2 cellular contexts compared by ENCODE assay signal in genomic region chr3:8436667-8437287, GRCh38.
A peak's percentile ranks its signal among the peaks of the same experiment; 100 is the strongest.
TF ChIP-seq lines count a peak whose summit lies in the region.

No MANE protein-coding gene starts in this region.

TF ChIP-seq in liver, 16 proteins besides CTCF, POLR2A, EP300 and RAD21:
- TF ChIP-seq TAF1 (conservative IDR thresholded peaks at IDR 0.05) = no peak
- peak; percentile 86 for TF ChIP-seq NR2F2 (IDR thresholded peaks at IDR 0.05)
- peak; percentile 67 for TF ChIP-seq SP1 (IDR thresholded peaks at IDR 0.05)
- TF ChIP-seq RXRA (IDR thresholded peaks at IDR 0.05) = peak; percentile 38 to 49
- TF ChIP-seq ZBTB33 (IDR thresholded peaks at IDR 0.05) = no peak
- no peak for TF ChIP-seq ATF3 (IDR thresholded peaks at IDR 0.05)
- no peak for TF ChIP-seq MAX (IDR thresholded peaks at IDR 0.05)
- no peak for TF ChIP-seq YY1 (IDR thresholded peaks at IDR 0.05)
- no peak for TF ChIP-seq GABPA (IDR thresholded peaks at IDR 0.05 in 1 of 2, conservative IDR thresholded peaks at IDR 0.05 in 1 of 2)
- TF ChIP-seq FOXA1 (IDR thresholded peaks at IDR 0.05) = no peak
- no peak for TF ChIP-seq EGR1 (IDR thresholded peaks at IDR 0.05; ENCODE audit: low read depth in 2 of 2)
- TF ChIP-seq JUND (IDR thresholded peaks at IDR 0.05) = no peak

TF ChIP-seq in HepG2, 621 proteins besides CTCF, POLR2A, EP300 and RAD21:
- TF ChIP-seq ONECUT2 (CRISPR knock-in tag; IDR thresholded peaks at IDR 0.05) = no peak
- TF ChIP-seq HMGXB3 (CRISPR knock-in tag; IDR thresholded peaks at IDR 0.05; ENCODE audit: borderline replicate concordance) = no peak
- no peak for TF ChIP-seq ZNF513 (CRISPR knock-in tag; conservative IDR thresholded peaks at IDR 0.05)
- TF ChIP-seq ZNF510 (CRISPR knock-in tag; IDR thresholded peaks at IDR 0.05; ENCODE audit: low read depth) = no peak
- TF ChIP-seq KDM5B (CRISPR knock-in tag; IDR thresholded peaks at IDR 0.05; ENCODE audit: borderline replicate concordance) = no peak
- TF ChIP-seq CERS6 (CRISPR knock-in tag; IDR thresholded peaks at IDR 0.05) = no peak
- no peak for TF ChIP-seq ZBTB3 (CRISPR knock-in tag; IDR thresholded peaks at IDR 0.05; ENCODE audit: borderline replicate concordance, low read depth)
- TF ChIP-seq FOSL1 (CRISPR knock-in tag; IDR thresholded peaks at IDR 0.05; ENCODE audit: borderline replicate concordance) = no peak
